In the genomic region with DNA sequence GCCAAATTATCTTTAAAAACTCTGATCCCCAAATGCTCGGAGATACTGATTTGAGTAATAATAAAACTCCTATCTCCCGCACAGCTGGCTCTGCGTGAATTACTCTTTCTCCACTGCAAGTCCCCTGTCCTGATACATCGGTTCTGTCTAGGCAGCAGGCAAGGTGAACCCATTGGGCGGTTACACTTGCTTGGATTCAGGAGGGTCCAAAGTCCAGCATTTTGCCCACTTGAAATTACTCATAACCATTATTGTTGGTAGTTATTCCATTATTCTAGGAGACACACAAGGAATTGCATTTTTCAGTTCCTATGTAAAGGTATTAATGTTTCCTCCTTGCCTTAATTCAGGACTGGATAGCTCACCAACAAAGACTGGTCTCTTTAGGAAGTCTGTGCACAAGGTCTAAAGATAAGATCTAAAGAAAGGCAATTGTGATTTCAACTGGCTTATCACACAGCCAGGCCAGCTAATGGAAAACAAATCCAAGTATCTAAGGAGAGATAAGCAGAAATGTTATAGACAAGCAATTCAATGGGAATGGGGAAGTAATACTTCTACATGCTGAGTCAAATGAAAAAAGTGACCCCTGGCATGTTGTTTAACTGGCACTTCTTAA, we compare ENCODE assay signal across 15 cellular contexts. TPM values are rescaled to one million over a fixed set of nuclear protein-coding genes. Genes with fewer than 3 reads are reported as not detected.
DNase-seq lines count a peak whose midpoint lies in the region; ATAC-seq and TF ChIP-seq lines count a peak whose summit lies in the region.
"Had no signal": no experiment of that assay in that cellular context is flagged by ENCODE, and none has a peak within 500 bp of the region (broad histone marks: within the 10 kb centered on the region; RNA-seq: fewer than 3 reads in every experiment).

No MANE protein-coding gene starts in this region.

- CTCF ChIA-PET in HEK293 (lab: Yijun Ruan, JAX), result interaction anchor here (0.6 to 2.0 kb wide), 7 partner anchors 12 to 162 kb away, joined by 3 to 8 read pairs (median 3); no protein-coding TSS in a partner anchor

- H3K27ac ChIP-seq in HEK293 (ENCODE audit: extremely low read depth, low read depth, low read length) (no peak overlapping the region), body of pancreas (no peak overlapping the region), parathyroid adenoma (peak overlapping the region; percentile 99)
- H3K27ac ChIP-seq: PC-9, SK-N-MC had no signal

- no peaks in the 10 kb centered on the region for H3K4me1 Mint-ChIP-seq in activated T-helper 2 cell treated with anti-CD3 and anti-CD28 coated beads, Interferon-gamma antibody, Interleukin-2, Interleukin-4, amounts not matched to agents 10 μg/mL and 5 μg/mL and 100 μg/mL, durations not matched to agents 14 hours and 24 hours and 36 hours (ENCODE audit: low read depth)

- WGBS in body of pancreas, 2 donors, result 89 to 94% methylated on average over 5 of the region's 5 CpGs

- H3K27me3 ChIP-seq in body of pancreas (no peaks in the 10 kb centered on the region), parathyroid adenoma (ENCODE audit: control insufficient read depth, insufficient read depth, low read length) (no peaks in the 10 kb centered on the region)

- no peak overlapping the region for H3K27ac Mint-ChIP-seq in activated T-helper 2 cell treated with anti-CD3 and anti-CD28 coated beads, Interferon-gamma antibody, Interleukin-2, Interleukin-4, amounts not matched to agents 10 μg/mL and 5 μg/mL and 100 μg/mL, durations not matched to agents 14 hours and 24 hours and 36 hours
- H3K27ac Mint-ChIP-seq: CD8-positive, alpha-beta T cell had no signal

- intact Hi-C loops in body of pancreas (cut with DNase I), result loop anchor here (10.0 kb wide), 1 partner anchor 515 kb away; no protein-coding TSS in a partner anchor
- intact Hi-C loops in activated T-helper 2 cell treated with anti-CD3 and anti-CD28 coated beads, Interferon-gamma antibody, Interleukin-2, Interleukin-4, amounts not matched to agents 10 μg/mL and 5 μg/mL and 100 μg/mL, durations not matched to agents 14 hours and 24 hours and 36 hours (cut with micrococcal nuclease), result no loop called here

- peak overlapping the region; percentile 9 for H2AFZ ChIP-seq in parathyroid adenoma
- H2AFZ ChIP-seq: PC-9 had no signal

- no peak for TF ChIP-seq CTCF in HEK293 (tag by site-specific recombination; IDR thresholded peaks at IDR 0.05)
- no peak for TF ChIP-seq CTCF in body of pancreas (IDR thresholded peaks at IDR 0.05)
- no peak for TF ChIP-seq CTCF in parathyroid adenoma (IDR thresholded peaks at IDR 0.05)

- POLR2A ChIA-PET in HEK293 (lab: Yijun Ruan, JAX), result no interaction called here

- H3K27me3 Mint-ChIP-seq in activated T-helper 2 cell treated with anti-CD3 and anti-CD28 coated beads, Interferon-gamma antibody, Interleukin-2, Interleukin-4, amounts not matched to agents 10 μg/mL and 5 μg/mL and 100 μg/mL, durations not matched to agents 14 hours and 24 hours and 36 hours (ENCODE audit: low read depth), result peaks cover 15% of the 10 kb centered on the region

- no peaks in the 10 kb centered on the region for H3K9me3 Mint-ChIP-seq in activated T-helper 2 cell treated with anti-CD3 and anti-CD28 coated beads, Interferon-gamma antibody, Interleukin-2, Interleukin-4, amounts not matched to agents 10 μg/mL and 5 μg/mL and 100 μg/mL, durations not matched to agents 14 hours and 24 hours and 36 hours
- H3K9me3 Mint-ChIP-seq: CD8-positive, alpha-beta T cell had no signal

- H3K9ac ChIP-seq in parathyroid adenoma, result no peak overlapping the region

- DNase-seq in NCI-H226 (peak; percentile 40), body of pancreas (no peak)
- no peak for DNase-seq in activated T-helper 2 cell treated with anti-CD3 and anti-CD28 coated beads, Interferon-gamma antibody, Interleukin-2, Interleukin-4, amounts not matched to agents 10 μg/mL and 5 μg/mL and 100 μg/mL, durations not matched to agents 14 hours and 24 hours and 36 hours (ENCODE audit: low spot score)
- DNase-seq: ACHN; CD8-positive, alpha-beta T cell; MM.1S; NCI-H1436; NCI-H446 had no signal

- H3K79me2 ChIP-seq in parathyroid adenoma, result no peaks in the 10 kb centered on the region

- no peak overlapping the region for H3K4me3 ChIP-seq in HEK293 (ENCODE audit: low read depth, low read length)
- no peak overlapping the region for H3K4me3 ChIP-seq in body of pancreas
- H3K4me3 ChIP-seq in parathyroid adenoma (ENCODE audit: low read depth, low read length), result peak overlapping the region; percentile 19
- H3K4me3 ChIP-seq: PC-9, SK-N-MC had no signal

- peak; percentile 21 for ATAC-seq in body of pancreas
- no peak for ATAC-seq in GM21717 (IDR thresholded peaks at IDR 0.05; ENCODE audit: unreplicated experiment)
- no peak for ATAC-seq in GM19397 (IDR thresholded peaks at IDR 0.05; ENCODE audit: unreplicated experiment)
- ATAC-seq in GM21390 (IDR thresholded peaks at IDR 0.05; ENCODE audit: unreplicated experiment), result no peak
- ATAC-seq: CD8-positive, alpha-beta T cell had no signal

- no peak overlapping the region for H3K4me3 Mint-ChIP-seq in activated T-helper 2 cell treated with anti-CD3 and anti-CD28 coated beads, Interferon-gamma antibody, Interleukin-2, Interleukin-4, amounts not matched to agents 10 μg/mL and 5 μg/mL and 100 μg/mL, durations not matched to agents 14 hours and 24 hours and 36 hours (ENCODE audit: low read depth)
- H3K4me3 Mint-ChIP-seq: CD8-positive, alpha-beta T cell had no signal

- H3K9me3 ChIP-seq in HEK293 (ENCODE audit: control insufficient read depth, insufficient read depth, low read depth, low read length) (no peaks in the 10 kb centered on the region), body of pancreas (no peaks in the 10 kb centered on the region), parathyroid adenoma (ENCODE audit: control insufficient read depth, low read length) (no peaks in the 10 kb centered on the region)

- TF ChIP-seq POLR2A in body of pancreas (IDR thresholded peaks at IDR 0.05), result no peak

- H3K4me1 ChIP-seq in HEK293 (ENCODE audit: control insufficient read depth, insufficient read depth, low read length), result peaks cover 3% of the 10 kb centered on the region; the same call in 1 of the 2 replicates
- H3K4me1 ChIP-seq in body of pancreas, result peaks cover 5% of the 10 kb centered on the region
- peaks cover 84% of the 10 kb centered on the region for H3K4me1 ChIP-seq in parathyroid adenoma

- peak overlapping the region; percentile 27 for H3K4me2 ChIP-seq in parathyroid adenoma (ENCODE audit: low read length)
- H3K4me2 ChIP-seq: PC-9 had no signal

- H3K36me3 Mint-ChIP-seq in activated T-helper 2 cell treated with anti-CD3 and anti-CD28 coated beads, Interferon-gamma antibody, Interleukin-2, Interleukin-4, amounts not matched to agents 10 μg/mL and 5 μg/mL and 100 μg/mL, durations not matched to agents 14 hours and 24 hours and 36 hours (ENCODE audit: low read depth), result no peaks in the 10 kb centered on the region
- H3K36me3 Mint-ChIP-seq: CD8-positive, alpha-beta T cell had no signal

- H3K36me3 ChIP-seq in HEK293 (ENCODE audit: control insufficient read depth in 2 of 2, insufficient read depth in 1 of 2, low read length in 2 of 2) (no peaks in the 10 kb centered on the region), body of pancreas (replicated peaks in 1 of 2; ENCODE audit: insufficient read depth in 1 of 2, low read depth in 2 of 2) (no peaks in the 10 kb centered on the region), parathyroid adenoma (ENCODE audit: control insufficient read depth, insufficient read depth, low read length) (no peaks in the 10 kb centered on the region)

TF ChIP-seq in HEK293, 187 proteins besides CTCF, POLR2A, EP300 and RAD21 (continues in another document):
- TF ChIP-seq HOXD13 (CRISPR knock-in tag; IDR thresholded peaks at IDR 0.05; ENCODE audit: borderline replicate concordance) (no peak), ZBTB7A (tag by site-specific recombination; IDR thresholded peaks at IDR 0.05; ENCODE audit: low read depth) (no peak), FEZF1 (tag by site-specific recombination; IDR thresholded peaks at IDR 0.05) (no peak), ZNF623 (tag by site-specific recombination; IDR thresholded peaks at IDR 0.05) (no peak), ZSCAN30 (tag by site-specific recombination; IDR thresholded peaks at IDR 0.05) (no peak), ZNF561 (tag by site-specific recombination; IDR thresholded peaks at IDR 0.05; ENCODE audit: borderline replicate concordance) (no peak), ZNF324 (tag by site-specific recombination; IDR thresholded peaks at IDR 0.05) (no peak), ZNF548 (tag by site-specific recombination; IDR thresholded peaks at IDR 0.05) (no peak), ZNF138 (tag by site-specific recombination; IDR thresholded peaks at IDR 0.05; ENCODE audit: borderline replicate concordance) (no peak)
- TF ChIP-seq, protein P1, sequence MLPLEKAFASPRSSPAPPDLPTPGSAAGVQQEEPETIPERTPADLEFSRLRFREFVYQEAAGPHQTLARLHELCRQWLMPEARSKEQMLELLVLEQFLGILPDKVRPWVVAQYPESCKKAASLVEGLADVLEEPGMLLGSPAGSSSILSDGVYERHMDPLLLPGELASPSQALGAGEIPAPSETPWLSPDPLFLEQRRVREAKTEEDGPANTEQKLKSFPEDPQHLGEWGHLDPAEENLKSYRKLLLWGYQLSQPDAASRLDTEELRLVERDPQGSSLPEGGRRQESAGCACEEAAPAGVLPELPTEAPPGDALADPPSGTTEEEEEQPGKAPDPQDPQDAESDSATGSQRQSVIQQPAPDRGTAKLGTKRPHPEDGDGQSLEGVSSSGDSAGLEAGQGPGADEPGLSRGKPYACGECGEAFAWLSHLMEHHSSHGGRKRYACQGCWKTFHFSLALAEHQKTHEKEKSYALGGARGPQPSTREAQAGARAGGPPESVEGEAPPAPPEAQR (tag by site-specific recombination; IDR thresholded peaks at IDR 0.05), result no peak
- TF ChIP-seq, protein P2, sequence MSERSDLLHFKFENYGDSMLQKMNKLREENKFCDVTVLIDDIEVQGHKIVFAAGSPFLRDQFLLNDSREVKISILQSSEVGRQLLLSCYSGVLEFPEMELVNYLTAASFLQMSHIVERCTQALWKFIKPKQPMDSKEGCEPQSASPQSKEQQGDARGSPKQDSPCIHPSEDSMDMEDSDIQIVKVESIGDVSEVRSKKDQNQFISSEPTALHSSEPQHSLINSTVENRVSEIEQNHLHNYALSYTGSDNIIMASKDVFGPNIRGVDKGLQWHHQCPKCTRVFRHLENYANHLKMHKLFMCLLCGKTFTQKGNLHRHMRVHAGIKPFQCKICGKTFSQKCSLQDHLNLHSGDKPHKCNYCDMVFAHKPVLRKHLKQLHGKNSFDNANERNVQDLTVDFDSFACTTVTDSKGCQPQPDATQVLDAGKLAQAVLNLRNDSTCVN (tag by site-specific recombination; optimal IDR thresholded peaks at IDR 0.05), result no peak

RNA-seq across cellular contexts. Expression of gene NPC1, which starts 23.2 kb away (rescaled TPM):
- total RNA-seq in body of pancreas, result 10 to 100 TPM; 27.2 to 27.7 TPM
- total RNA-seq in activated T-helper 2 cell treated with anti-CD3 and anti-CD28 coated beads, Interferon-gamma antibody, Interleukin-2, Interleukin-4, amounts not matched to agents 10 μg/mL and 5 μg/mL and 100 μg/mL, durations not matched to agents 14 hours and 24 hours and 36 hours, result 29.0 and 31.4 TPM in 2 replicates

RNA-seq across cellular contexts. Expression of gene ANKRD29, which starts 53.2 kb away (rescaled TPM):
- total RNA-seq in body of pancreas, result 1 to 10 TPM in 1 of 2 donors, under 1 TPM in 1; 0.52 to 3.3 TPM
- total RNA-seq in activated T-helper 2 cell treated with anti-CD3 and anti-CD28 coated beads, Interferon-gamma antibody, Interleukin-2, Interleukin-4, amounts not matched to agents 10 μg/mL and 5 μg/mL and 100 μg/mL, durations not matched to agents 14 hours and 24 hours and 36 hours, result not detected in 2 replicates
- total RNA-seq: CD8-positive, alpha-beta T cell had no signal
